In genomic region chr2:35591886-35592285, GRCh38 we compare ENCODE assay signal across 28 cellular contexts.
"Had no signal": no experiment of that assay in that cellular context is flagged by ENCODE, and none has a peak within 500 bp of the region (broad histone marks: within the 10 kb centered on the region; RNA-seq: fewer than 3 reads in every experiment).

No MANE protein-coding gene starts in this region.

- ATAC-seq: naive thymus-derived CD8-positive, alpha-beta T cell; natural killer cell treated with Interleukin-12 subunit alpha and Interleukin-12 subunit beta and Interleukin-15 and Interleukin-18, amount 100 ng/mL, for 72 hours; psoas muscle; right cardiac atrium; right lobe of liver; stimulated activated effector memory CD8-positive, alpha-beta T cell treated with anti-CD3 and anti-CD28 coated beads, Interleukin-12 subunit alpha, Interleukin-12 subunit beta, amount 100 ng/mL, for 72 hours; stimulated activated naive B cell treated with anti-CD40 and anti-IgM and Interleukin-4, amounts not matched to agents 10 μg/mL and 1 μg/mL and 100 μg/mL, for 72 hours had no signal

- H3K36me3 ChIP-seq: neutrophil, ovary, right lobe of liver, sigmoid colon, stomach, thoracic aorta, thyroid gland, tibial nerve, upper lobe of left lung, vagina had no signal

- H3K27me3 ChIP-seq: neutrophil, ovary, right lobe of liver, sigmoid colon, stomach, thyroid gland, tibial nerve, upper lobe of left lung, vagina had no signal

- DNase-seq: naive thymus-derived CD8-positive, alpha-beta T cell; nephron progenitor cell; nucleus accumbens; ovary; posterior cingulate gyrus; psoas muscle; retina; right cardiac atrium; right lobe of liver; sigmoid colon; small intestine; stimulated activated CD4-positive, alpha-beta T cell treated with anti-CD3 and anti-CD28 coated beads, Interleukin-15, amount 100 ng/mL, for 24 hours; stimulated activated CD4-positive, alpha-beta T cell treated with anti-CD3 and anti-CD28 coated beads, Interleukin-2, amount 100 ng/mL, for 24 hours; stimulated activated CD4-positive, alpha-beta T cell treated with anti-CD3 and anti-CD28 coated beads, Interleukin-2, amount 100 ng/mL, for 48 hours; stimulated activated CD4-positive, alpha-beta T cell treated with anti-CD3 and anti-CD28 coated beads, Interleukin-4, amount 100 ng/mL, for 24 hours; stimulated activated naive B cell treated with anti-CD40 and anti-IgM and Interleukin-4, amounts not matched to agents 10 μg/mL and 1 μg/mL and 100 μg/mL, for 72 hours; stimulated activated naive CD4-positive, alpha-beta T cell treated with Interleukin-2 at 50 U/mL for 16 hours; stomach; thyroid gland; trophoblast cell had no signal

- H3K9ac ChIP-seq: parathyroid adenoma had no signal

- H3K4me1 ChIP-seq: parathyroid adenoma, psoas muscle, right lobe of liver, sigmoid colon, stomach, thyroid gland, tibial nerve, upper lobe of left lung, vagina had no signal

- H3K9me3 ChIP-seq: neutrophil, ovary, psoas muscle, right lobe of liver, thoracic aorta, thyroid gland, upper lobe of left lung, vagina had no signal

- H3K4me3 ChIP-seq: ovary, psoas muscle, right lobe of liver, sigmoid colon, stomach, thoracic aorta, thyroid gland, tibial nerve, upper lobe of left lung, vagina had no signal

- H3K27ac ChIP-seq: neutrophil, ovary, parathyroid adenoma, psoas muscle, right lobe of liver, sigmoid colon, stomach, thoracic aorta, thyroid gland, tibial nerve, upper lobe of left lung, vagina had no signal

- H2AFZ ChIP-seq: parathyroid adenoma had no signal
